ENCODE assay signal across 13 cellular contexts in the genomic region with DNA sequence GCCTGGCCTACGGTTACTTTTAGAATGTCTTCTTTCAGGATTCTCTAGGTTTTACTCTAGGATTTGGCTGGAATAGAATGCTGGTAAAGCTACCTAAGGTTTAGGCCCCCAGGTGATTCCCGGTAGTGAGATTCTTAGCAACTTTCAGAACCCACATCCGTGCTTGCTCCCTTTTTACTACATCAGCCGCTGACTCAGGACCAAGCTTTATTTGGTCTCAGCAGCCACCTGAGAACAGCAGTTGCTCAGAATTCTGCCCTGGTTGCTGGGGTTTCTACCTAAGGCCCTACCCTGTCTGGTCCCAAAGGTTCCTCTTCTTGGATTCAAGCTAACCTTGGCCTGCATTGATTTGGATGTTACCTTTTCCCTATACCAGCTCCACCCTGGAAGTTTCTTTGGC. TPM values are rescaled to one million over a fixed set of nuclear protein-coding genes. Genes with fewer than 3 reads are reported as not detected.
A peak's percentile ranks its signal among the peaks of the same experiment; 100 is the strongest.
DNase-seq lines count a peak whose midpoint lies in the region; ATAC-seq, FAIRE-seq and TF ChIP-seq lines count a peak whose summit lies in the region.
"Had no signal": no experiment of that assay in that cellular context is flagged by ENCODE, and none has a peak within 500 bp of the region (broad histone marks: within the 10 kb centered on the region; RNA-seq: fewer than 3 reads in every experiment).

No MANE protein-coding gene starts in this region.

- peaks cover 17% of the 10 kb centered on the region for H3K79me2 ChIP-seq in OCI-LY3 (ENCODE audit: low read length)

- ATAC-seq in GM19452 (IDR thresholded peaks at IDR 0.05; ENCODE audit: unreplicated experiment) (peak; percentile 30), HG02870 (IDR thresholded peaks at IDR 0.05; ENCODE audit: unreplicated experiment) (peak; percentile 24), upper lobe of left lung (ENCODE audit: low FRiP score in 2 of 2) (no peak)
- ATAC-seq: heart left ventricle had no signal

- no peak for TF ChIP-seq CTCF in OCI-LY3 (IDR thresholded peaks at IDR 0.05; ENCODE audit: low read depth, low read length)
- TF ChIP-seq CTCF in WERI-Rb-1 (IDR thresholded peaks at IDR 0.05; ENCODE audit: low read depth, low read length), result no peak
- TF ChIP-seq CTCF in upper lobe of left lung (IDR thresholded peaks at IDR 0.05), result no peak

- peak overlapping the region; percentile 97 for H3K9ac ChIP-seq in OCI-LY3 (ENCODE audit: low read length)

- whole genome bisulfite sequencing in upper lobe of left lung, 2 donors, result 94 to 100% methylated on average over 4 of the region's 4 CpGs

- H3K36me3 ChIP-seq in OCI-LY3 (replicated peaks; ENCODE audit: low read depth, low read length) (no peaks in the 10 kb centered on the region), WERI-Rb-1 (no peaks in the 10 kb centered on the region), upper lobe of left lung (no peaks in the 10 kb centered on the region)
- H3K36me3 ChIP-seq: heart left ventricle had no signal

- no peak for FAIRE-seq in GM12891 (lab: Jason Lieb, UNC)

- no peak overlapping the region for H2AFZ ChIP-seq in OCI-LY3 (ENCODE audit: low read depth, low read length)

- no peak for TF ChIP-seq EP300 in upper lobe of left lung (IDR thresholded peaks at IDR 0.05)

- H3K27ac ChIP-seq in OCI-LY3 (ENCODE audit: low read length), result peak overlapping the region; percentile 99
- no peak overlapping the region for H3K27ac ChIP-seq in WERI-Rb-1
- H3K27ac ChIP-seq in upper lobe of left lung, result no peak overlapping the region
- H3K27ac ChIP-seq: C4-2B, dorsolateral prefrontal cortex, heart left ventricle had no signal

- no peak for DNase-seq in GM12891 (ENCODE audit: insufficient read length, low spot score)
- DNase-seq in WERI-Rb-1, result no peak
- no peak for DNase-seq in HUDEP-2 (lab: John Stamatoyannopoulos, UW; ENCODE audit: unreplicated experiment in 76 of 76)
- no peak for DNase-seq in globus pallidus (ENCODE audit: low spot score)
- no peak for DNase-seq in upper lobe of left lung
- DNase-seq: activated CD4-positive, CD25-positive, alpha-beta regulatory T cell; dorsolateral prefrontal cortex; heart left ventricle; midbrain had no signal

- H3K9me3 ChIP-seq in OCI-LY3 (ENCODE audit: insufficient read depth, low read length) (no peaks in the 10 kb centered on the region), WERI-Rb-1 (ENCODE audit: severe bottlenecking) (peaks cover 3% of the 10 kb centered on the region), upper lobe of left lung (no peaks in the 10 kb centered on the region)
- H3K9me3 ChIP-seq: heart left ventricle had no signal

- TF ChIP-seq POLR2A in GM12891 (IDR thresholded peaks at IDR 0.05; ENCODE audit: low read depth, low read length) (no peak), upper lobe of left lung (IDR thresholded peaks at IDR 0.05) (no peak)

- H3K4me2 ChIP-seq in OCI-LY3 (ENCODE audit: low read length), result peak overlapping the region; percentile 63

- H3K27me3 ChIP-seq in OCI-LY3 (ENCODE audit: low read depth, low read length), result no peaks in the 10 kb centered on the region
- no peaks in the 10 kb centered on the region for H3K27me3 ChIP-seq in WERI-Rb-1 (ENCODE audit: insufficient read depth, low read depth, severe bottlenecking)
- H3K27me3 ChIP-seq in upper lobe of left lung, result no peaks in the 10 kb centered on the region
- H3K27me3 ChIP-seq: dorsolateral prefrontal cortex, heart left ventricle had no signal

- peaks cover 93% of the 10 kb centered on the region for H3K4me1 ChIP-seq in OCI-LY3 (ENCODE audit: low read length)
- peaks cover 0 to 10% (median 4%) of the 10 kb centered on the region in 4 donors for H3K4me1 ChIP-seq in upper lobe of left lung

- peak overlapping the region; percentile 19; the same call in 1 of the 2 replicates for H3K4me3 ChIP-seq in OCI-LY3 (ENCODE audit: low read length)
- no peak overlapping the region for H3K4me3 ChIP-seq in WERI-Rb-1 (ENCODE audit: low read depth, low read length)
- no peak overlapping the region for H3K4me3 ChIP-seq in upper lobe of left lung
- H3K4me3 ChIP-seq: dorsolateral prefrontal cortex, heart left ventricle had no signal

- H4K20me1 ChIP-seq in OCI-LY3 (ENCODE audit: insufficient read depth, low read length), result no peaks in the 10 kb centered on the region

TF ChIP-seq in GM12891, 5 proteins besides CTCF, POLR2A, EP300 and RAD21:
- TF ChIP-seq SPI1 (IDR thresholded peaks at IDR 0.05; ENCODE audit: low read depth, low read length), result 0 out of 2 replicates have a peak, but pooled peaks have one; percentile 2
- no peak for TF ChIP-seq PAX5 (IDR thresholded peaks at IDR 0.05; ENCODE audit: insufficient read depth, low read length, severe bottlenecking)
- TF ChIP-seq POLR2AphosphoS5 (IDR thresholded peaks at IDR 0.05; ENCODE audit: low read depth, low read length), result 0 out of 2 replicates have a peak, but pooled peaks have one; percentile 7
- TF ChIP-seq POU2F2 (IDR thresholded peaks at IDR 0.05; ENCODE audit: low read depth, low read length), result no peak

RNA-seq across cellular contexts. Expression of a gene that starts 36.1 kb away (rescaled TPM):
- polyA plus RNA-seq in GM12891 (2012; ENCODE audit: low read depth, missing spikeins), result 236 TPM
- total RNA-seq in upper lobe of left lung, result 100 to 1,000 TPM in 4 of 6 donors, 10 to 100 TPM in 2; 45.3 to 154 (median 113) TPM

Comparison
In these comparisons a context has a peak if more than half of its experiments do, and no peak if none do; other contexts are left out.
1. ATAC-seq: peak in GM19452 (single experiment) and HG02870 (single experiment); none in upper lobe of left lung (0 of 2).